Comparison of ENCODE assay signal across 8 cellular contexts in genomic region chr5:138354387-138354786, GRCh38. TPM values are rescaled to one million over a fixed set of nuclear protein-coding genes. Genes with fewer than 3 reads are reported as not detected.
DNase-seq lines count a peak whose midpoint lies in the region; ATAC-seq lines count a peak whose summit lies in the region.

No MANE protein-coding gene starts in this region.

- peaks cover 24% of the 10 kb centered on the region for H3K36me3 Mint-ChIP-seq in activated T-cell treated with anti-CD3 and anti-CD28 coated beads, Interleukin-2, amount 50 U/mL, for 24 hours (ENCODE audit: low read depth)
- H3K36me3 Mint-ChIP-seq in activated naive CD8-positive, alpha-beta T cell treated with anti-CD3 and anti-CD28 coated beads, Interleukin-2, amount 50 U/mL, for 24 hours (ENCODE audit: low read depth) = peaks cover 6% of the 10 kb centered on the region

- H3K4me1 Mint-ChIP-seq in activated T-cell treated with anti-CD3 and anti-CD28 coated beads, Interleukin-2, amount 50 U/mL, for 24 hours (ENCODE audit: low read depth) = peaks cover 48% of the 10 kb centered on the region
- H3K4me1 Mint-ChIP-seq in activated naive CD8-positive, alpha-beta T cell treated with anti-CD3 and anti-CD28 coated beads, Interleukin-2, amount 50 U/mL, for 24 hours = peaks cover 45% of the 10 kb centered on the region

- no peaks in the 10 kb centered on the region for H3K27me3 Mint-ChIP-seq in activated T-cell treated with anti-CD3 and anti-CD28 coated beads, Interleukin-2, amount 50 U/mL, for 24 hours
- H3K27me3 Mint-ChIP-seq in activated naive CD8-positive, alpha-beta T cell treated with anti-CD3 and anti-CD28 coated beads, Interleukin-2, amount 50 U/mL, for 24 hours = no peaks in the 10 kb centered on the region

- peaks cover 11% of the 10 kb centered on the region for H3K4me1 ChIP-seq in thymus (ENCODE audit: control insufficient read depth, insufficient read depth, low read length)

- H3K27ac ChIP-seq in thymus (ENCODE audit: low read depth) = no peak overlapping the region

- H3K9me3 ChIP-seq in thymus (ENCODE audit: control insufficient read depth) = peaks cover 2% of the 10 kb centered on the region

- peaks cover 6% of the 10 kb centered on the region for H3K36me3 ChIP-seq in thymus (ENCODE audit: control insufficient read depth, insufficient read depth)

- H3K4me3 Mint-ChIP-seq in activated T-cell treated with anti-CD3 and anti-CD28 coated beads, Interleukin-2, amount 50 U/mL, for 24 hours = peak overlapping the region; percentile 91
- H3K4me3 Mint-ChIP-seq in activated naive CD8-positive, alpha-beta T cell treated with anti-CD3 and anti-CD28 coated beads, Interleukin-2, amount 50 U/mL, for 24 hours = peak overlapping the region; percentile 92

- no peak for ATAC-seq in activated naive CD8-positive, alpha-beta T cell treated with anti-CD3 and anti-CD28 coated beads, Interleukin-2, amount 50 U/mL, for 24 hours
- ATAC-seq in GM18502 (IDR thresholded peaks at IDR 0.05; ENCODE audit: poor library complexity, unreplicated experiment) = no peak

- H3K9me3 Mint-ChIP-seq in activated T-cell treated with anti-CD3 and anti-CD28 coated beads, Interleukin-2, amount 50 U/mL, for 24 hours = peaks cover 8% of the 10 kb centered on the region
- peaks cover 5% of the 10 kb centered on the region for H3K9me3 Mint-ChIP-seq in activated naive CD8-positive, alpha-beta T cell treated with anti-CD3 and anti-CD28 coated beads, Interleukin-2, amount 50 U/mL, for 24 hours

- no peak for DNase-seq in activated T-cell treated with anti-CD3 and anti-CD28 coated beads, Interleukin-2, amount 50 U/mL, for 24 hours
- DNase-seq in activated T-cell treated with anti-CD3 and anti-CD28 coated beads, Interleukin-2, amount 50 U/mL, for 1 hour = no peak
- no peak for DNase-seq in activated naive CD8-positive, alpha-beta T cell treated with anti-CD3 and anti-CD28 coated beads, Interleukin-2, amount 50 U/mL, for 24 hours
- peak; percentile 21 for DNase-seq in left kidney (ENCODE audit: low read depth, low spot score)
- DNase-seq in stimulated activated naive CD4-positive, alpha-beta T cell treated with Interleukin-2 at 50 U/mL for 16 hours (lab: John Stamatoyannopoulos, UW) = no peak
- no peak for DNase-seq in NCI-H1436 treated with DMSO at 0.1 percent for 48 hours (lab: John Stamatoyannopoulos, UW)

- WGBS in thymus = 24% methylated on average over 5 of the region's 5 CpGs

- H3K27me3 ChIP-seq in thymus (ENCODE audit: control insufficient read depth, insufficient read depth) = no peaks in the 10 kb centered on the region

- peak overlapping the region; percentile 93 for H3K27ac Mint-ChIP-seq in activated T-cell treated with anti-CD3 and anti-CD28 coated beads, Interleukin-2, amount 50 U/mL, for 24 hours
- peak overlapping the region; percentile 91 for H3K27ac Mint-ChIP-seq in activated naive CD8-positive, alpha-beta T cell treated with anti-CD3 and anti-CD28 coated beads, Interleukin-2, amount 50 U/mL, for 24 hours

- peak overlapping the region; percentile 100 for H3K4me3 ChIP-seq in thymus (ENCODE audit: low read length)

RNA-seq across cellular contexts. Expression of gene KDM3B, which starts 1.9 kb away (rescaled TPM):
- 40.0 TPM for polyA plus RNA-seq in thymus

RNA-seq across cellular contexts. Expression of gene FAM53C, which starts 16.3 kb away (rescaled TPM):
- 16.7 TPM for polyA plus RNA-seq in thymus

RNA-seq across cellular contexts. Expression of gene CDC25C, which starts 22.8 kb away (rescaled TPM):
- 1.9 TPM for polyA plus RNA-seq in thymus
